Comparison of ENCODE assay signal across 1 cellular context in genomic region chrX:71612256-71612655, GRCh38.
TF ChIP-seq lines count a peak whose summit lies in the region.

No MANE protein-coding gene starts in this region.

TF ChIP-seq in endothelial cell of umbilical vein, 7 proteins besides CTCF, POLR2A, EP300 and RAD21:
- no peak for TF ChIP-seq MAX (IDR thresholded peaks at IDR 0.05; ENCODE audit: insufficient read depth, insufficient read length)
- no peak for TF ChIP-seq EZH2 (IDR thresholded peaks at IDR 0.05; ENCODE audit: borderline replicate concordance, low read depth, low read length, severe bottlenecking)
- TF ChIP-seq POLR2AphosphoS5 (IDR thresholded peaks at IDR 0.05; ENCODE audit: insufficient read depth, low read depth, low read length) = no peak
- no peak for TF ChIP-seq MYC (IDR thresholded peaks at IDR 0.05; ENCODE audit: low read depth, low read length)
- TF ChIP-seq JUN (IDR thresholded peaks at IDR 0.05; ENCODE audit: borderline replicate concordance, insufficient read depth, insufficient read length, low read depth) = peak; percentile 73
- peak; percentile 21 for TF ChIP-seq GATA2 (IDR thresholded peaks at IDR 0.05; ENCODE audit: insufficient read depth, insufficient read length, low read depth, low read length)
- TF ChIP-seq FOS (IDR thresholded peaks at IDR 0.05; ENCODE audit: borderline replicate concordance, insufficient read depth, low read length) = no peak
